In genomic region chr20:64160536-64161495, GRCh38 we compare ENCODE assay signal across 16 cellular contexts. TPM values are rescaled to one million over a fixed set of nuclear protein-coding genes. Genes with fewer than 3 reads are reported as not detected.
DNase-seq lines count a peak whose midpoint lies in the region; ATAC-seq and TF ChIP-seq lines count a peak whose summit lies in the region.
"Had no signal": no experiment of that assay in that cellular context is flagged by ENCODE, and none has a peak within 500 bp of the region (broad histone marks: within the 10 kb centered on the region; RNA-seq: fewer than 3 reads in every experiment).

No MANE protein-coding gene starts in this region.

- peak overlapping the region; percentile 99 for H3K4me3 Mint-ChIP-seq in glutamatergic neuron (ENCODE audit: unreplicated experiment)
- H3K4me3 Mint-ChIP-seq: activated T-cell treated with anti-CD3 and anti-CD28 coated beads, Interleukin-2, amount 50 U/mL, for 72 hours had no signal

- POLR2A ChIA-PET in A673 (lab: Charles Lee; ENCODE audit: low non-redundant PET) = no interaction called here

- CTCF ChIA-PET in A673 (lab: Charles Lee) = no interaction called here

- H3K27ac Mint-ChIP-seq in glutamatergic neuron (ENCODE audit: unreplicated experiment) = peak overlapping the region; percentile 100
- H3K27ac Mint-ChIP-seq: activated T-cell treated with anti-CD3 and anti-CD28 coated beads, Interleukin-2, amount 50 U/mL, for 72 hours had no signal

- H3K36me3 Mint-ChIP-seq in glutamatergic neuron (ENCODE audit: unreplicated experiment) = peaks cover 5% of the 10 kb centered on the region

- peaks cover 62% of the 10 kb centered on the region for H3K9me3 Mint-ChIP-seq in glutamatergic neuron (ENCODE audit: unreplicated experiment)
- H3K9me3 Mint-ChIP-seq: activated T-cell treated with anti-CD3 and anti-CD28 coated beads, Interleukin-2, amount 50 U/mL, for 72 hours had no signal

- no peaks in the 10 kb centered on the region for H3K27me3 ChIP-seq in BE2C
- peaks cover 66% of the 10 kb centered on the region for H3K27me3 ChIP-seq in A673 (replicated peaks; ENCODE audit: insufficient read depth, low read depth, low read length, poor library complexity)

- no TSS peak for BruUV-seq in A673 (replicated peaks; lab: Mats Ljungman, UMichigan)

- ATAC-seq in GM21619 (IDR thresholded peaks at IDR 0.05; ENCODE audit: unreplicated experiment) (no peak), HG03378 (IDR thresholded peaks at IDR 0.05; ENCODE audit: unreplicated experiment) (no peak), GM19351 (IDR thresholded peaks at IDR 0.05; ENCODE audit: unreplicated experiment) (no peak)
- ATAC-seq: activated T-cell treated with anti-CD3 and anti-CD28 coated beads, Interleukin-2, amount 50 U/mL, for 72 hours had no signal

- peak; percentile 78 for DNase-seq in BE2C
- peak; percentile 52 for DNase-seq in DMS79 treated with DMSO at 0.1 percent for 48 hours (lab: John Stamatoyannopoulos, UW)
- peak; percentile 80 for DNase-seq in NCI-H2171 treated with DMSO at 0.1 percent for 48 hours (lab: John Stamatoyannopoulos, UW)
- DNase-seq in glutamatergic neuron = peak; percentile 84
- DNase-seq in A673 (ENCODE audit: low spot score) = no peak
- DNase-seq: activated T-cell treated with anti-CD3 and anti-CD28 coated beads, Interleukin-2, amount 50 U/mL, for 72 hours; Calu3; NCI-H2029; sigmoid colon had no signal

- TF ChIP-seq CTCF in BE2C (IDR thresholded peaks at IDR 0.05; ENCODE audit: low read depth, low read length) = no peak
- TF ChIP-seq CTCF in glutamatergic neuron (IDR thresholded peaks at IDR 0.05; ENCODE audit: partially characterized antibody, unreplicated experiment) = no peak
- no peak for TF ChIP-seq CTCF in A673 (conservative IDR thresholded peaks at IDR 0.05; ENCODE audit: low read depth, low read length)

- intact Hi-C loops in A673 (cut with micrococcal nuclease; ENCODE audit: unreplicated experiment) = no loop called here

- H3K36me3 ChIP-seq in BE2C (no peaks in the 10 kb centered on the region), A673 (ENCODE audit: insufficient read depth, low read length, poor library complexity, severe bottlenecking) (no peaks in the 10 kb centered on the region)
- H3K36me3 ChIP-seq: neutrophil, sigmoid colon had no signal

- H3K27ac ChIP-seq in A673 (ENCODE audit: low read depth, low read length, poor library complexity, severe bottlenecking) = no peak overlapping the region
- H3K27ac ChIP-seq: neutrophil, sigmoid colon, SK-N-MC had no signal

- peak overlapping the region; percentile 57 for H3K4me3 ChIP-seq in BE2C (ENCODE audit: low read depth, low read length)
- H3K4me3 ChIP-seq in A673 (ENCODE audit: low read depth, low read length, poor library complexity, severe bottlenecking) = no peak overlapping the region
- H3K4me3 ChIP-seq: sigmoid colon, SK-N-MC had no signal

- peaks cover 40% of the 10 kb centered on the region for H3K4me1 Mint-ChIP-seq in glutamatergic neuron (ENCODE audit: low read depth, unreplicated experiment)

- H3K27me3 Mint-ChIP-seq in glutamatergic neuron (ENCODE audit: unreplicated experiment) = peaks cover 56% of the 10 kb centered on the region

- H3K4me1 ChIP-seq in BE2C (peaks cover 42% of the 10 kb centered on the region), A673 (ENCODE audit: insufficient read depth, low read length, poor library complexity, severe bottlenecking) (no peaks in the 10 kb centered on the region)
- H3K4me1 ChIP-seq: sigmoid colon had no signal

- H3K9me3 ChIP-seq in BE2C (no peaks in the 10 kb centered on the region), A673 (ENCODE audit: low read depth, low read length, poor library complexity, severe bottlenecking) (no peaks in the 10 kb centered on the region)
- H3K9me3 ChIP-seq: neutrophil, sigmoid colon had no signal

RNA-seq across cellular contexts. Expression of gene MYT1, which starts 3.4 kb away (rescaled TPM):
- polyA plus RNA-seq in BE2C (2012; ENCODE audit: insufficient read depth, insufficient read length, low read depth) = 35.0 TPM
- total RNA-seq in glutamatergic neuron (ENCODE audit: unreplicated experiment) (159 TPM), A673 (2021) (not detected in 2 replicates)

RNA-seq across cellular contexts. Expression of gene NPBWR2, which starts 53.5 kb away (rescaled TPM):
- polyA plus RNA-seq in BE2C (2012; ENCODE audit: insufficient read depth, insufficient read length, low read depth) = 0.76 TPM
- total RNA-seq in glutamatergic neuron (ENCODE audit: unreplicated experiment) = not detected
- not detected in 2 replicates for total RNA-seq in A673 (2021)
- total RNA-seq: activated T-cell treated with anti-CD3 and anti-CD28 coated beads, Interleukin-2, amount 50 U/mL, for 72 hours; Calu3; lung microvascular endothelial cell; sigmoid colon had no signal
- polyA plus RNA-seq: adipose tissue, sigmoid colon had no signal

Comparison
In these comparisons a context has a peak if more than half of its experiments do, and no peak if none do; other contexts are left out.
1. RNA of gene MYT1, which starts 3.4 kb away (total RNA-seq): 159 TPM in glutamatergic neuron (single experiment); not detected in A673; every median in the first group is over 100 times any median in the second.